Comparison of ENCODE assay signal across 1 cellular context in the genomic region with DNA sequence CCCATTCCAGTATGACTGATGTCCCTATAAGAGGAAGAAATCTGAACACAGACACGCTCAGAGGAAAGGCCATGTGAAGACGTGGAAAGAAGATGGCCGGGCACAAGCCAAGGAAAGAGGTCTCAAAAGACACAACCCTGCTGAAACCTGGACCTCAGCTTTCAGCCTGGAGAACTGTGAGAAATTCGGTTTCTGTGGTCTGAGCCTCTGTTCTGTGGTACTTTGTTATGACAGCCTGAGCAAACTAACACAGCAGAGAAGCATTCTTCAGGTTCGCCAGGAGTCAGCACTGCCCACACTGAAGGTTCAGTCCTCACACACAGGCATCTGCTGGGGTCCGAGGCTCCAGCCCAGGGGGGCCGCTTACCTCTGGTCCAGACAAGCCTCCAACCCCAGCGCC.
A peak's percentile ranks its signal among the peaks of the same experiment; 100 is the strongest.
TF ChIP-seq lines count a peak whose summit lies in the region.

No MANE protein-coding gene starts in this region.

TF ChIP-seq in GM12878, 131 proteins besides CTCF, POLR2A, EP300 and RAD21:
- peak; percentile 65; the same call in 1 of the 2 replicates for TF ChIP-seq ZSCAN29 (IDR thresholded peaks at IDR 0.05)
- TF ChIP-seq BCL11A (IDR thresholded peaks at IDR 0.05; ENCODE audit: low read depth, low read length), result no peak
- TF ChIP-seq, protein P1, sequence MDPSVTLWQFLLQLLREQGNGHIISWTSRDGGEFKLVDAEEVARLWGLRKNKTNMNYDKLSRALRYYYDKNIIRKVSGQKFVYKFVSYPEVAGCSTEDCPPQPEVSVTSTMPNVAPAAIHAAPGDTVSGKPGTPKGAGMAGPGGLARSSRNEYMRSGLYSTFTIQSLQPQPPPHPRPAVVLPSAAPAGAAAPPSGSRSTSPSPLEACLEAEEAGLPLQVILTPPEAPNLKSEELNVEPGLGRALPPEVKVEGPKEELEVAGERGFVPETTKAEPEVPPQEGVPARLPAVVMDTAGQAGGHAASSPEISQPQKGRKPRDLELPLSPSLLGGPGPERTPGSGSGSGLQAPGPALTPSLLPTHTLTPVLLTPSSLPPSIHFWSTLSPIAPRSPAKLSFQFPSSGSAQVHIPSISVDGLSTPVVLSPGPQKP (IDR thresholded peaks at IDR 0.05; ENCODE audit: low read depth, low read length), result no peak
